ENCODE assay signal across 12 cellular contexts in genomic region chr5:133321833-133322420, GRCh38.
DNase-seq lines count a peak whose midpoint lies in the region; ATAC-seq and TF ChIP-seq lines count a peak whose summit lies in the region.
"Had no signal": no experiment of that assay in that cellular context is flagged by ENCODE, and none has a peak within 500 bp of the region (broad histone marks: within the 10 kb centered on the region; RNA-seq: fewer than 3 reads in every experiment).

No MANE protein-coding gene starts in this region.

- H4K20me1 ChIP-seq in OCI-LY3 (ENCODE audit: insufficient read depth, low read length), result no peaks in the 10 kb centered on the region

- H3K4me3 ChIP-seq in OCI-LY3 (ENCODE audit: low read length) (peak overlapping the region; percentile 16; the same call in 1 of the 2 replicates), spleen (no peak overlapping the region), HAP-1 (no peak overlapping the region)

- H3K27ac ChIP-seq in OCI-LY3 (ENCODE audit: low read length), result peak overlapping the region; percentile 46; the same call in 1 of the 2 replicates
- no peak overlapping the region for H3K27ac ChIP-seq in spleen

- H3K36me3 ChIP-seq in OCI-LY3 (replicated peaks; ENCODE audit: low read depth, low read length) (no peaks in the 10 kb centered on the region), spleen (no peaks in the 10 kb centered on the region), HAP-1 (replicated peaks) (no peaks in the 10 kb centered on the region)

- peaks cover 20% of the 10 kb centered on the region for H3K4me1 ChIP-seq in OCI-LY3 (ENCODE audit: low read length)
- peaks cover 0 to 9% (median 0%) of the 10 kb centered on the region in 6 donors for H3K4me1 ChIP-seq in spleen
- no peaks in the 10 kb centered on the region for H3K4me1 ChIP-seq in HAP-1

- H3K27me3 ChIP-seq in OCI-LY3 (ENCODE audit: low read depth, low read length) (no peaks in the 10 kb centered on the region), spleen (replicated peaks in 1 of 7) (no peaks in the 10 kb centered on the region), HAP-1 (ENCODE audit: low read depth) (no peaks in the 10 kb centered on the region)

- no peak overlapping the region for H2AFZ ChIP-seq in OCI-LY3 (ENCODE audit: low read depth, low read length)

- TF ChIP-seq POLR2A in spleen (IDR thresholded peaks at IDR 0.05), result no peak

- no peak for TF ChIP-seq CTCF in GM13977 (IDR thresholded peaks at IDR 0.05; ENCODE audit: extremely low read depth, insufficient read depth, missing control alignments)
- no peak for TF ChIP-seq CTCF in GM20000 (IDR thresholded peaks at IDR 0.05; ENCODE audit: extremely low read depth, missing control alignments)
- TF ChIP-seq CTCF in OCI-LY3 (IDR thresholded peaks at IDR 0.05; ENCODE audit: low read depth, low read length), result no peak
- TF ChIP-seq CTCF in spleen (IDR thresholded peaks at IDR 0.05 in 8 of 11, conservative IDR thresholded peaks at IDR 0.05 in 3 of 11), result no peak

- whole genome bisulfite sequencing in spleen, 5 donors, result 36 to 50% (median 48%) methylated on average over 6 of the region's 6 CpGs

- DNase-seq in GM13977 (ENCODE audit: low spot score) (peak; percentile 59), GM20000 (ENCODE audit: low spot score) (peak; percentile 50), spleen (peak; percentile 22), NCI-H345 treated with DMSO at 0.1 percent for 48 hours (lab: John Stamatoyannopoulos, UW; ENCODE audit: unreplicated experiment) (no peak), HAP-1 (ENCODE audit: low spot score in 2 of 2) (no peak), Kasumi-1 (lab: John Stamatoyannopoulos, UW) (no peak)
- DNase-seq: activated CD4-positive, CD25-positive, alpha-beta regulatory T cell; NCI-H226; small intestine; trophoblast cell had no signal

- no peak overlapping the region; the same call in 1 of the 2 replicates for H3K9ac ChIP-seq in OCI-LY3 (ENCODE audit: low read length)

- in situ Hi-C loops in GM13977 (cut with MboI; ENCODE audit: low pct_unique_long_range_greater_than_20kb, low sequenced_read_pairs, unreplicated experiment), result no loop called here
- in situ Hi-C loops in HAP-1 (cut with MboI; ENCODE audit: low sequenced_read_pairs), result no loop called here

- H3K9me3 ChIP-seq in OCI-LY3 (ENCODE audit: insufficient read depth, low read length) (no peaks in the 10 kb centered on the region), spleen (no peaks in the 10 kb centered on the region), HAP-1 (no peaks in the 10 kb centered on the region)

- ATAC-seq in GM19328 (IDR thresholded peaks at IDR 0.05; ENCODE audit: unreplicated experiment), result no peak

- intact Hi-C loops in spleen (cut with DNase I; ENCODE audit: low total_unique reads), result no loop called here

- H3K79me2 ChIP-seq in OCI-LY3 (ENCODE audit: low read length), result no peaks in the 10 kb centered on the region

- peak overlapping the region; percentile 73 for H3K4me2 ChIP-seq in OCI-LY3 (ENCODE audit: low read length)

Comparison
In these comparisons a context has a peak if more than half of its experiments do, and no peak if none do; other contexts are left out.
1. DNase-seq: peak in GM13977 (single experiment), GM20000 (single experiment) and spleen (single experiment); none in NCI-H345 treated with DMSO at 0.1 percent for 48 hours (single experiment), HAP-1 (0 of 2) and Kasumi-1 (0 of 2).